In genomic region chr11:66267379-66268209, GRCh38 we compare ENCODE assay signal across 8 cellular contexts. TPM values are rescaled to one million over a fixed set of nuclear protein-coding genes. Genes with fewer than 3 reads are reported as not detected.
DNase-seq lines count a peak whose midpoint lies in the region; ATAC-seq and TF ChIP-seq lines count a peak whose summit lies in the region.

No MANE protein-coding gene starts in this region.

- peak overlapping the region; percentile 88 for H3K4me2 ChIP-seq in Loucy (ENCODE audit: low read depth, low read length, poor library complexity, severe bottlenecking)

- H3K79me2 ChIP-seq in Loucy (ENCODE audit: insufficient read depth, low read length) = peaks cover 36% of the 10 kb centered on the region

- TF ChIP-seq CTCF in Loucy (conservative IDR thresholded peaks at IDR 0.05; ENCODE audit: low read length) = no peak
- TF ChIP-seq CTCF in prostate gland (IDR thresholded peaks at IDR 0.05) = peak in 1 of 4 experiments; percentile 33

- H3K36me3 ChIP-seq in ES-I3 (ENCODE audit: insufficient read depth, low read length) = peaks cover 4% of the 10 kb centered on the region; the same call in 1 of the 2 replicates
- H3K36me3 ChIP-seq in Loucy (ENCODE audit: insufficient read depth, low read length) = peaks cover 29% of the 10 kb centered on the region; the same call in 1 of the 2 replicates
- peaks cover 8 to 13% of the 10 kb centered on the region in 2 donors for H3K36me3 ChIP-seq in prostate gland

- H3K9ac ChIP-seq in ES-I3 (ENCODE audit: low read depth, low read length) (peak overlapping the region; percentile 82), Loucy (ENCODE audit: low read depth, low read length, poor library complexity, severe bottlenecking) (peak overlapping the region; percentile 96)

- H4K20me1 ChIP-seq in Loucy (ENCODE audit: insufficient read depth, low read length, poor library complexity, severe bottlenecking) = peaks cover 22% of the 10 kb centered on the region

- H2AFZ ChIP-seq in Loucy (ENCODE audit: low read length) = peak overlapping the region; percentile 87

- DNase-seq in T-helper 1 cell = peak; percentile 75 to 88 (median 80)
- peak; percentile 63 for DNase-seq in amniotic stem cell (lab: John Stamatoyannopoulos, UW)
- peak; percentile 95 for DNase-seq in left ventricle myocardium superior
- peak; percentile 85 for DNase-seq in prostate gland (ENCODE audit: low spot score)
- DNase-seq in ureter (ENCODE audit: low spot score) = peak; percentile 91

- WGBS in prostate gland = under 1% methylated on average over 61 of the region's 61 CpGs

- H3K4me3 ChIP-seq in Loucy (ENCODE audit: low read length, poor library complexity, severe bottlenecking) = peak overlapping the region; percentile 96
- peak overlapping the region; percentile 89 to 92 for H3K4me3 ChIP-seq in prostate gland

- H3F3A ChIP-seq in Loucy (ENCODE audit: low read depth) = no peaks in the 10 kb centered on the region

- ATAC-seq in GM21825 (IDR thresholded peaks at IDR 0.05; ENCODE audit: unreplicated experiment) = peak; percentile 43
- ATAC-seq in left ventricle myocardium superior = peak; percentile 86

- H3K27ac ChIP-seq in prostate gland = peak overlapping the region; percentile 98

- H3K4me1 ChIP-seq in ES-I3 (ENCODE audit: insufficient read depth, low read length) (no peaks in the 10 kb centered on the region), Loucy (ENCODE audit: insufficient read depth, low read length, poor library complexity, severe bottlenecking) (peaks cover 38% of the 10 kb centered on the region), prostate gland (replicated peaks) (peaks cover 9% of the 10 kb centered on the region)

- peak; percentile 30 for TF ChIP-seq POLR2A in prostate gland (IDR thresholded peaks at IDR 0.05)

- intact Hi-C loops in left ventricle myocardium superior (cut with micrococcal nuclease) (no loop called here), prostate gland (cut with DNase I) (loop anchor here (10.0 kb wide), 1 partner anchor 353 kb away; the partner anchor contains the start of genes C11orf68 and DRAP1)

- H3K27me3 ChIP-seq in Loucy (ENCODE audit: insufficient read depth, low read length, poor library complexity, severe bottlenecking) = no peaks in the 10 kb centered on the region
- no peaks in the 10 kb centered on the region for H3K27me3 ChIP-seq in prostate gland (replicated peaks; ENCODE audit: insufficient read depth)

- no peaks in the 10 kb centered on the region for H3K9me2 ChIP-seq in Loucy (replicated peaks; ENCODE audit: low read depth, low read length)

- no peaks in the 10 kb centered on the region for H3K9me3 ChIP-seq in ES-I3 (ENCODE audit: control insufficient read depth, insufficient read depth, low read length)
- no peaks in the 10 kb centered on the region for H3K9me3 ChIP-seq in Loucy (ENCODE audit: insufficient read depth, low read depth, low read length)
- H3K9me3 ChIP-seq in prostate gland = no peaks in the 10 kb centered on the region

RNA-seq across cellular contexts. Expression of gene RAB1B, which starts 0.8 kb away (rescaled TPM):
- total RNA-seq in left ventricle myocardium superior (123 TPM), prostate gland (100 to 1,000 TPM; 140 to 166 TPM), ureter (157 TPM)

RNA-seq across cellular contexts. Expression of gene KLC2, which starts 10.1 kb away (rescaled TPM):
- total RNA-seq in left ventricle myocardium superior (34.9 TPM), prostate gland (10 to 100 TPM; 22.5 to 49.8 TPM), ureter (31.3 TPM)

RNA-seq across cellular contexts. Expression of gene CNIH2, which starts 10.4 kb away (rescaled TPM):
- total RNA-seq in left ventricle myocardium superior (not detected), prostate gland (1 to 10 TPM in 1 of 2 donors, not detected in 1; 3.6 TPM), ureter (2.2 TPM)

RNA-seq across cellular contexts. Expression of gene YIF1A, which starts 21.3 kb away (rescaled TPM):
- total RNA-seq in left ventricle myocardium superior = 41.1 TPM
- 100 to 1,000 TPM in 1 of 2 donors, 10 to 100 TPM in 1; 92.6 to 112 TPM for total RNA-seq in prostate gland
- 78.7 TPM for total RNA-seq in ureter

RNA-seq across cellular contexts. Expression of gene TMEM151A, which starts 24.1 kb away (rescaled TPM):
- total RNA-seq in left ventricle myocardium superior (0.25 TPM), prostate gland (under 1 TPM; 0.17 to 0.50 TPM), ureter (not detected)

Comparison
In these comparisons a context has a peak if more than half of its experiments do, and no peak if none do; other contexts are left out.
1. Peak in every context shown above with its lines: DNase-seq, ATAC-seq, H3K4me3 ChIP-seq and H3K27ac ChIP-seq.